Comparison of ENCODE assay signal across 8 cellular contexts in the genomic region with DNA sequence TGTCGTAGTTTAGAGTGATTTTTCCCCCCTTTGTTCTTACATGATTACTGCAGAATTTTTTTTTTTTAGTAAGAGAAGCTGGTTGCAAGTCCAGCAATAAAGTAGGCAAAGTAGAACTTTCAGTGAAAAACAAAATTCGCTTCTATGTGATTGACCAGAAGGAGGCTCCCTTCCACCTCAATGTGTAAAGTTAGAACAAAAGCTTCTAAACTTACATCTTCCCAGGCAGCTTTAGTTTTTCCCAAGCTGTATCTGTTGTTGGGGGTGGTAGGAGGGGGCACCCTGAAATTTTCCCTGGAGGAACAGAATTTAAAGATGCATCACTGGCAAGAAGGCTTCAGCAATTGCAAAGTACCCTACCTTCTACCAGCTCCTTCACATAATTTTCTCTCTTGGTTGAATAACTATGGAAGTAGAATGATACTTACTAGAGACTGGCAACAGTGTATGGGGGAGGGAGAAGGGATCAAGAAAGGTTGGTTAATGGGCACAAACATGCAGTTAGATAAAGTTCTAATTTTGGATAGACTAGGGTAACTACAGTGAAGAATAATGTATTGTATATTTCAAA.
A peak's percentile ranks its signal among the peaks of the same experiment; 100 is the strongest.
DNase-seq lines count a peak whose midpoint lies in the region; ATAC-seq and TF ChIP-seq lines count a peak whose summit lies in the region.

No MANE protein-coding gene starts in this region.

- peak; percentile 82 for TF ChIP-seq RAD21 in neural cell (conservative IDR thresholded peaks at IDR 0.05)

- H3K27ac ChIP-seq in neural cell (ENCODE audit: low read length), result no peak overlapping the region

- H3K4me2 ChIP-seq in neural cell (ENCODE audit: low read length), result no peak overlapping the region

- no peaks in the 10 kb centered on the region for H3K79me2 ChIP-seq in neural cell (replicated peaks; ENCODE audit: insufficient read depth, low read length)

- TF ChIP-seq CTCF in neural cell (IDR thresholded peaks at IDR 0.05; ENCODE audit: poor library complexity, severe bottlenecking), result peak; percentile 76

- ATAC-seq in HG03565 (IDR thresholded peaks at IDR 0.05; ENCODE audit: unreplicated experiment), result no peak

- no peak overlapping the region for H3K4me3 ChIP-seq in neural cell (ENCODE audit: low read length)

- no peaks in the 10 kb centered on the region for H3K36me3 ChIP-seq in neural cell (ENCODE audit: insufficient read depth, low read length)

- no peaks in the 10 kb centered on the region for H3K27me3 ChIP-seq in neural cell (ENCODE audit: insufficient read depth, low read depth, low read length)

- H3K9me3 ChIP-seq in neural cell (ENCODE audit: low read length), result no peaks in the 10 kb centered on the region

- TF ChIP-seq EP300 in neural cell (conservative IDR thresholded peaks at IDR 0.05; ENCODE audit: poor library complexity, severe bottlenecking), result no peak

- H3K9me2 ChIP-seq in neural cell (ENCODE audit: insufficient read depth, low read length), result no peaks in the 10 kb centered on the region

- no peaks in the 10 kb centered on the region for H4K20me1 ChIP-seq in neural cell (ENCODE audit: insufficient read depth)

- H3K9ac ChIP-seq in neural cell (ENCODE audit: low read length), result no peak overlapping the region

- no peak overlapping the region for H2AFZ ChIP-seq in neural cell (ENCODE audit: low read depth, low read length)

- peak; percentile 25 for DNase-seq in Daoy (ENCODE audit: low read depth)
- peak; percentile 41 for DNase-seq in M059J (ENCODE audit: low read depth)
- peak; percentile 46 to 62 for DNase-seq in dermis microvascular lymphatic vessel endothelial cell (ENCODE audit: low read depth in 2 of 2)
- no peak for DNase-seq in T1000 (lab: John Stamatoyannopoulos, UW)
- no peak for DNase-seq in stimulated activated CD4-positive, alpha-beta T cell treated with anti-CD3 and anti-CD28 coated beads, Interleukin-15, amount 100 ng/mL, for 24 hours
- DNase-seq in OCI-M2 (lab: John Stamatoyannopoulos, UW; ENCODE audit: unreplicated experiment), result no peak

- H3F3A ChIP-seq in neural cell (ENCODE audit: insufficient read depth, low read length, poor library complexity, severe bottlenecking), result no peaks in the 10 kb centered on the region

TF ChIP-seq in neural cell, 6 proteins besides CTCF, POLR2A, EP300 and RAD21:
- TF ChIP-seq SMC3 (conservative IDR thresholded peaks at IDR 0.05; ENCODE audit: poor library complexity), result peak; percentile 88
- TF ChIP-seq MXI1 (conservative IDR thresholded peaks at IDR 0.05; ENCODE audit: poor library complexity, severe bottlenecking), result no peak

Comparison
In these comparisons a context has a peak if more than half of its experiments do, and no peak if none do; other contexts are left out.
1. DNase-seq: peak in Daoy (single experiment), M059J (single experiment) and dermis microvascular lymphatic vessel endothelial cell (2 of 2); none in T1000 (single experiment), stimulated activated CD4-positive, alpha-beta T cell treated with anti-CD3 and anti-CD28 coated beads, Interleukin-15, amount 100 ng/mL, for 24 hours (single experiment) and OCI-M2 (single experiment).